Comparison of ENCODE assay signal across 13 cellular contexts in genomic region chr17:60604686-60605334, GRCh38. TPM values are rescaled to one million over a fixed set of nuclear protein-coding genes. Genes with fewer than 3 reads are reported as not detected.
DNase-seq lines count a peak whose midpoint lies in the region; FAIRE-seq and TF ChIP-seq lines count a peak whose summit lies in the region.
"Had no signal": no experiment of that assay in that cellular context is flagged by ENCODE, and none has a peak within 500 bp of the region (broad histone marks: within the 10 kb centered on the region; RNA-seq: fewer than 3 reads in every experiment).

No MANE protein-coding gene starts in this region.

- peaks cover 10% of the 10 kb centered on the region for H3K4me1 Mint-ChIP-seq in astrocyte (ENCODE audit: low read depth, unreplicated experiment)

- no peak overlapping the region for H3K9ac ChIP-seq in astrocyte (ENCODE audit: low read length)

- no peaks in the 10 kb centered on the region for H3K36me3 Mint-ChIP-seq in astrocyte (ENCODE audit: low read depth, unreplicated experiment)

- H3K27me3 ChIP-seq in AG04450 (ENCODE audit: control insufficient read depth, insufficient read depth, low read length) = no peaks in the 10 kb centered on the region
- no peaks in the 10 kb centered on the region for H3K27me3 ChIP-seq in astrocyte (ENCODE audit: insufficient read depth, low read length)

- no peak overlapping the region for H2AFZ ChIP-seq in astrocyte (ENCODE audit: low read depth, low read length)

- TF ChIP-seq CTCF in AG04450 (IDR thresholded peaks at IDR 0.05; ENCODE audit: low read depth, low read length) = no peak
- no peak for TF ChIP-seq CTCF in astrocyte (IDR thresholded peaks at IDR 0.05; ENCODE audit: insufficient read depth, low read depth, low read length)

- H4K20me1 ChIP-seq in astrocyte (ENCODE audit: insufficient read depth, low read length) = peaks cover 65% of the 10 kb centered on the region

- H3K9me3 Mint-ChIP-seq in astrocyte (ENCODE audit: unreplicated experiment) = no peaks in the 10 kb centered on the region
- H3K9me3 Mint-ChIP-seq: activated T-cell treated with anti-CD3 and anti-CD28 coated beads, Interleukin-2, amount 50 U/mL, for 24 hours had no signal

- CTCF ChIA-PET in AG04450 (lab: Charles Lee) = interaction anchor here (1.1 to 1.5 kb wide), 2 partner anchors 34 to 36 kb away, joined by 5 to 6 read pairs; no protein-coding TSS in a partner anchor

- POLR2A ChIA-PET in AG04450 (lab: Yijun Ruan, JAX) = no interaction called here

- H3K27ac ChIP-seq in AG04450 (ENCODE audit: low read depth, low read length) (peak overlapping the region; percentile 11), astrocyte (ENCODE audit: low read depth, low read length) (no peak overlapping the region)

- no peak for FAIRE-seq in astrocyte (lab: Jason Lieb, UNC)

- H3K27ac Mint-ChIP-seq in astrocyte (ENCODE audit: unreplicated experiment) = no peak overlapping the region
- H3K27ac Mint-ChIP-seq: activated T-cell treated with anti-CD3 and anti-CD28 coated beads, Interleukin-2, amount 50 U/mL, for 24 hours had no signal

- H3K4me3 Mint-ChIP-seq in astrocyte (ENCODE audit: unreplicated experiment) = no peak overlapping the region
- H3K4me3 Mint-ChIP-seq: activated T-cell treated with anti-CD3 and anti-CD28 coated beads, Interleukin-2, amount 50 U/mL, for 24 hours had no signal

- peak overlapping the region; percentile 28 for H3K4me2 ChIP-seq in astrocyte (ENCODE audit: low read length)

- H3K4me1 ChIP-seq in astrocyte (ENCODE audit: insufficient read depth, low read length) = peaks cover 9% of the 10 kb centered on the region

- no peaks in the 10 kb centered on the region for H3K36me3 ChIP-seq in astrocyte (ENCODE audit: insufficient read depth, low read length)

- no peaks in the 10 kb centered on the region for H3K27me3 Mint-ChIP-seq in astrocyte (ENCODE audit: low read depth, unreplicated experiment)
- H3K27me3 Mint-ChIP-seq: activated T-cell treated with anti-CD3 and anti-CD28 coated beads, Interleukin-2, amount 50 U/mL, for 24 hours had no signal

- peaks cover 96% of the 10 kb centered on the region for H3K79me2 ChIP-seq in astrocyte (ENCODE audit: insufficient read depth, low read length)

- H3K4me3 ChIP-seq in AG04450 (ENCODE audit: low read depth, low read length) (no peak overlapping the region), astrocyte (ENCODE audit: insufficient read depth, low read depth, low read length) (no peak overlapping the region)
- H3K4me3 ChIP-seq: SK-N-MC had no signal

- no peak for DNase-seq in AG04450 (ENCODE audit: low read depth, low spot score)
- DNase-seq in HS-5 (ENCODE audit: low read depth) = peak; percentile 68
- peak; percentile 82 for DNase-seq in astrocyte (ENCODE audit: low read depth)
- peak; percentile 67 for DNase-seq in iris pigment epithelial cell (ENCODE audit: low read depth)
- no peak for DNase-seq in midbrain (lab: John Stamatoyannopoulos, UW)
- DNase-seq in 8988T = no peak
- DNase-seq in NCI-H774 (lab: John Stamatoyannopoulos, UW) = no peak
- DNase-seq in activated CD4-positive, alpha-beta T cell treated with anti-CD3 and anti-CD28 coated beads, Interleukin-2, amount 50 U/mL, for 1 hour = no peak
- DNase-seq: activated T-cell treated with anti-CD3 and anti-CD28 coated beads, Interleukin-2, amount 50 U/mL, for 24 hours; effector CD8-positive, alpha-beta T cell; NCI-H1105 treated with DMSO at 0.1 percent for 48 hours; stimulated activated CD4-positive, alpha-beta T cell treated with anti-CD3 and anti-CD28 coated beads, Interleukin-2, amount 100 ng/mL, for 48 hours had no signal

- H3K9me3 ChIP-seq in AG04450 (ENCODE audit: control insufficient read depth, insufficient read depth, low read length) (no peaks in the 10 kb centered on the region; the same call in 1 of the 2 replicates), astrocyte (ENCODE audit: insufficient read depth, low read depth, low read length) (no peaks in the 10 kb centered on the region)

RNA-seq across cellular contexts. Expression of gene PPM1D, which starts 4.8 kb away (rescaled TPM):
- 8.0 and 12.2 TPM in 2 replicates for polyA plus RNA-seq in AG04450 (2011; rRNA removed)
- 11.2 and 14.7 TPM in 2 replicates for polyA minus RNA-seq in AG04450 (2011; rRNA and poly(A)+ RNA removed)
- 24.1 and 28.7 TPM in 2 replicates for total RNA-seq in astrocyte

Comparison
In these comparisons a context has a peak if more than half of its experiments do, and no peak if none do; other contexts are left out.
1. DNase-seq: peak in HS-5 (single experiment), astrocyte (single experiment) and iris pigment epithelial cell (single experiment); none in AG04450 (single experiment), midbrain (single experiment), 8988T (single experiment), NCI-H774 (single experiment) and activated CD4-positive, alpha-beta T cell treated with anti-CD3 and anti-CD28 coated beads, Interleukin-2, amount 50 U/mL, for 1 hour (single experiment).